10 cellular contexts compared by ENCODE assay signal in the genomic region with DNA sequence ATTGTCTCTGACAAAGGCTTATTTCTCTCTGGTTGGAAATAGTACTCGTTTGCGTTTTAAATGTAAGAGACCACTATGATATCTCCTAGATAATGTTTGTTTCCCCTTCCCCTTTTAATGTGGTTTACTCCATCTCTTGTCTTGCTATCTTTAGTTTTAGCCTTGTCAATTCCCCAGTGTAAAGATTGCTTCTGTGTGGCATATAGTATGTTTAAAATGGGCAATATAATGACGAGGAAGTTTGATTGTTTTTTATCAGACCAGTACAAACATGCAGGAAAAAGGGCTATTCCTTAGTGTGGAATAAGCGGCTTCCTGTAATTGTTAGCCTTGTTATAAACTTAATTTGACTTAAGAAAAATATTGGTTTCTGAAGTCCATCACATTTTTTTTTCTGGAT. TPM values are rescaled to one million over a fixed set of nuclear protein-coding genes. Genes with fewer than 3 reads are reported as not detected.
A peak's percentile ranks its signal among the peaks of the same experiment; 100 is the strongest.
DNase-seq lines count a peak whose midpoint lies in the region; ATAC-seq and TF ChIP-seq lines count a peak whose summit lies in the region.
"Had no signal": no experiment of that assay in that cellular context is flagged by ENCODE, and none has a peak within 500 bp of the region (broad histone marks: within the 10 kb centered on the region; RNA-seq: fewer than 3 reads in every experiment).

No MANE protein-coding gene starts in this region.

- DNase-seq in activated naive CD4-positive, alpha-beta T cell treated with anti-CD3 and anti-CD28 coated beads for 36 hours: no peak
- DNase-seq in activated naive CD4-positive, alpha-beta T cell treated with Interleukin-2 at 50 U/mL for 16 hours: no peak
- DNase-seq in astrocyte of the spinal cord (ENCODE audit: low read depth, low spot score) (no peak), lower lobe of right lung (no peak), type B pancreatic cell (ENCODE audit: extremely low spot score, unreplicated experiment) (no peak), mesenteric fat pad (ENCODE audit: low spot score) (no peak), SKM-1 (lab: John Stamatoyannopoulos, UW; ENCODE audit: unreplicated experiment) (no peak)
- no peak for DNase-seq in effector CD4-positive, alpha-beta T cell
- DNase-seq: activated gamma-delta T cell, EL had no signal

- H3K36me3 ChIP-seq in lower lobe of right lung: no peaks in the 10 kb centered on the region

- peaks cover 53% of the 10 kb centered on the region for H3K4me1 ChIP-seq in lower lobe of right lung

- CTCF ChIA-PET in activated naive CD4-positive, alpha-beta T cell treated with anti-CD3 and anti-CD28 coated beads for 36 hours (lab: Charles Lee): interaction anchor here (1.3 to 2.3 kb wide), 5 partner anchors 12 to 144 kb away, joined by 3 to 12 read pairs (median 4); no protein-coding TSS in a partner anchor

- TF ChIP-seq CTCF in astrocyte of the spinal cord (IDR thresholded peaks at IDR 0.05; ENCODE audit: low read depth, low read length): no peak
- no peak for TF ChIP-seq CTCF in lower lobe of right lung (IDR thresholded peaks at IDR 0.05)
- TF ChIP-seq CTCF in type B pancreatic cell (conservative IDR thresholded peaks at IDR 0.05): no peak

- H3K9me3 Mint-ChIP-seq in activated naive CD4-positive, alpha-beta T cell treated with anti-CD3 and anti-CD28 coated beads for 36 hours: no peaks in the 10 kb centered on the region
- H3K9me3 Mint-ChIP-seq in type B pancreatic cell: no peaks in the 10 kb centered on the region

- peaks cover 39% of the 10 kb centered on the region for H3K4me1 Mint-ChIP-seq in activated naive CD4-positive, alpha-beta T cell treated with anti-CD3 and anti-CD28 coated beads for 36 hours (ENCODE audit: low read depth)
- peaks cover 40% of the 10 kb centered on the region for H3K4me1 Mint-ChIP-seq in type B pancreatic cell (ENCODE audit: unreplicated experiment)

- peak overlapping the region; percentile 98 for H3K27ac ChIP-seq in lower lobe of right lung

- H3K36me3 Mint-ChIP-seq in activated naive CD4-positive, alpha-beta T cell treated with anti-CD3 and anti-CD28 coated beads for 36 hours (ENCODE audit: low read depth): no peaks in the 10 kb centered on the region
- H3K36me3 Mint-ChIP-seq in type B pancreatic cell: no peaks in the 10 kb centered on the region

- peak overlapping the region; percentile 2 for H3K4me3 Mint-ChIP-seq in activated naive CD4-positive, alpha-beta T cell treated with anti-CD3 and anti-CD28 coated beads for 36 hours
- H3K4me3 Mint-ChIP-seq in type B pancreatic cell: peak overlapping the region; percentile 91

- intact Hi-C loops in activated naive CD4-positive, alpha-beta T cell treated with anti-CD3 and anti-CD28 coated beads for 36 hours (cut with micrococcal nuclease): loop anchor here (1.0 to 5.0 kb wide), 4 partner anchors 11 to 1510 kb away; no protein-coding TSS in a partner anchor
- intact Hi-C loops in lower lobe of right lung (cut with DNase I): no loop called here

- H3K9me3 ChIP-seq in lower lobe of right lung: no peaks in the 10 kb centered on the region

- no peaks in the 10 kb centered on the region for H3K27me3 Mint-ChIP-seq in activated naive CD4-positive, alpha-beta T cell treated with anti-CD3 and anti-CD28 coated beads for 36 hours (ENCODE audit: low read depth)
- H3K27me3 Mint-ChIP-seq in type B pancreatic cell: no peaks in the 10 kb centered on the region

- in situ Hi-C loops in astrocyte of the spinal cord (cut with HindIII; ENCODE audit: low sequenced_read_pairs): no loop called here

- H3K27ac Mint-ChIP-seq in activated naive CD4-positive, alpha-beta T cell treated with anti-CD3 and anti-CD28 coated beads for 36 hours: no peak overlapping the region
- H3K27ac Mint-ChIP-seq in type B pancreatic cell: peak overlapping the region; percentile 58

- H3K4me3 ChIP-seq in astrocyte of the spinal cord (ENCODE audit: low read depth, low read length) (peak overlapping the region; percentile 94), lower lobe of right lung (peak overlapping the region; percentile 70)

- no peak for ATAC-seq in lower lobe of right lung

- no peaks in the 10 kb centered on the region for H3K27me3 ChIP-seq in lower lobe of right lung (ENCODE audit: low read depth)

RNA-seq across cellular contexts. Expression of a gene that starts 3.1 kb away (rescaled TPM):
- 10 to 100 TPM; 34.6 to 38.4 TPM for total RNA-seq in activated naive CD4-positive, alpha-beta T cell treated with anti-CD3 and anti-CD28 coated beads for 36 hours
- total RNA-seq in lower lobe of right lung (247 TPM), type B pancreatic cell (ENCODE audit: low replicate concordance) (50.4 and 150 TPM in 2 replicates), mesenteric fat pad (267 TPM)
